24 cellular contexts compared by ENCODE assay signal in genomic region chr14:93702946-93703345, GRCh38.
"Had no signal": no experiment of that assay in that cellular context is flagged by ENCODE, and none has a peak within 500 bp of the region (broad histone marks: within the 10 kb centered on the region; RNA-seq: fewer than 3 reads in every experiment).

No MANE protein-coding gene starts in this region.

- H3K4me3 Mint-ChIP-seq: dendritic cell treated with granulocyte-macrophage colony-stimulating factor and Interleukin-4, amounts not matched to agents 40 ng/mL and 50 ng/mL, for 4 days; effector memory CD8-positive, alpha-beta T cell; naive thymus-derived CD4-positive, alpha-beta T cell; nephron progenitor cell; stimulated activated memory B cell treated with anti-CD40 and anti-IgM and Interleukin-4, amounts not matched to agents 10 μg/mL and 1 μg/mL and 100 μg/mL, for 72 hours; stimulated activated naive CD8-positive, alpha-beta T cell treated with anti-CD3 and anti-CD28 coated beads, Interleukin-15, Interleukin-2, amounts not matched to agents 100 ng/mL and 50 ng/mL, for 24 hours had no signal

- FAIRE-seq: colon, islet of Langerhans, pancreas had no signal

- H3K9me3 ChIP-seq: pancreas, prostate gland, testis, upper lobe of right lung, vagina had no signal

- H3K27me3 ChIP-seq: pancreas, testis, tibial nerve, upper lobe of right lung, vagina had no signal

- ATAC-seq: effector memory CD8-positive, alpha-beta T cell; heart left ventricle; naive thymus-derived CD4-positive, alpha-beta T cell; pancreas; sciatic nerve; stimulated activated memory B cell treated with anti-CD40 and anti-IgM and Interleukin-4, amounts not matched to agents 10 μg/mL and 1 μg/mL and 100 μg/mL, for 72 hours; upper lobe of right lung had no signal

- H3K4me1 Mint-ChIP-seq: naive thymus-derived CD4-positive, alpha-beta T cell; nephron progenitor cell; stimulated activated memory B cell treated with anti-CD40 and anti-IgM and Interleukin-4, amounts not matched to agents 10 μg/mL and 1 μg/mL and 100 μg/mL, for 72 hours had no signal

- H3K4me3 ChIP-seq: heart left ventricle, pancreas, prostate gland, spleen, testis, tibial nerve, upper lobe of right lung, vagina had no signal

- DNase-seq: effector memory CD8-positive, alpha-beta T cell; foreskin melanocyte; heart left ventricle; hippocampal formation; kidney glomerular epithelial cell; naive thymus-derived CD4-positive, alpha-beta T cell; nephron progenitor cell; nucleus accumbens; pancreas; spleen; stimulated activated CD4-positive, alpha-beta T cell treated with anti-CD3 and anti-CD28 coated beads, Interleukin-15, amount 100 ng/mL, for 24 hours; stimulated activated CD4-positive, alpha-beta T cell treated with anti-CD3 and anti-CD28 coated beads, Interleukin-1b, Interleukin-23, amount 100 ng/mL, for 48 hours; stimulated activated CD4-positive, alpha-beta T cell treated with anti-CD3 and anti-CD28 coated beads, Interleukin-4, amount 100 ng/mL, for 24 hours; testis; upper lobe of right lung had no signal

- H3K36me3 ChIP-seq: heart left ventricle, pancreas, prostate gland, spleen, tibial nerve, upper lobe of right lung, vagina had no signal

- H3K4me1 ChIP-seq: heart left ventricle, pancreas, prostate gland, spleen, testis, tibial nerve, upper lobe of right lung, vagina had no signal

- H3K36me3 Mint-ChIP-seq: stimulated activated memory B cell treated with anti-CD40 and anti-IgM and Interleukin-4, amounts not matched to agents 10 μg/mL and 1 μg/mL and 100 μg/mL, for 72 hours had no signal

- H3K27ac Mint-ChIP-seq: dendritic cell treated with granulocyte-macrophage colony-stimulating factor and Interleukin-4, amounts not matched to agents 40 ng/mL and 50 ng/mL, for 4 days; effector memory CD8-positive, alpha-beta T cell; naive thymus-derived CD4-positive, alpha-beta T cell; nephron progenitor cell; stimulated activated memory B cell treated with anti-CD40 and anti-IgM and Interleukin-4, amounts not matched to agents 10 μg/mL and 1 μg/mL and 100 μg/mL, for 72 hours; stimulated activated naive CD8-positive, alpha-beta T cell treated with anti-CD3 and anti-CD28 coated beads, Interleukin-15, Interleukin-2, amounts not matched to agents 100 ng/mL and 50 ng/mL, for 24 hours had no signal

- H3K27ac ChIP-seq: heart left ventricle, pancreas, prostate gland, spleen, testis, tibial nerve, upper lobe of right lung, vagina had no signal
